In genomic region chr16:1350691-1351090, GRCh38 we compare ENCODE assay signal across 9 cellular contexts. TPM values are rescaled to one million over a fixed set of nuclear protein-coding genes. Genes with fewer than 3 reads are reported as not detected.
A peak's percentile ranks its signal among the peaks of the same experiment; 100 is the strongest.
DNase-seq lines count a peak whose midpoint lies in the region; ATAC-seq, FAIRE-seq and TF ChIP-seq lines count a peak whose summit lies in the region.
"Had no signal": no experiment of that assay in that cellular context is flagged by ENCODE, and none has a peak within 500 bp of the region (broad histone marks: within the 10 kb centered on the region; RNA-seq: fewer than 3 reads in every experiment).

No MANE protein-coding gene starts in this region.

- H3K36me3 ChIP-seq in kidney (ENCODE audit: control insufficient read depth in 1 of 2, insufficient read depth in 2 of 2, low read length in 2 of 2) = peaks cover 2 to 8% of the 10 kb centered on the region in 2 donors
- H3K36me3 ChIP-seq in subcutaneous abdominal adipose tissue (ENCODE audit: control insufficient read depth in 5 of 5, insufficient read depth in 5 of 5, low read length in 5 of 5) = peaks cover 0 to 33% (median 29%) of the 10 kb centered on the region in 5 donors

- H3K9ac ChIP-seq in kidney (ENCODE audit: low read length in 2 of 2) (peak overlapping the region in 1 of 2 donors; percentile 31), subcutaneous abdominal adipose tissue (ENCODE audit: low read length in 5 of 5) (peak overlapping the region; percentile 2 to 93 (median 83))

- in situ Hi-C loops in GM13976 (cut with MboI; ENCODE audit: low sequenced_read_pairs, unreplicated experiment) = no loop called here

- H3K27ac ChIP-seq in kidney (ENCODE audit: low read depth in 2 of 2, low read length in 2 of 2) (no peak overlapping the region), subcutaneous abdominal adipose tissue (ENCODE audit: low read depth, low read length) (peak overlapping the region; percentile 67)

- CTCF ChIA-PET in activated CD4-positive, alpha-beta T cell treated with anti-CD3 and anti-CD28 coated beads for 36 hours (lab: Charles Lee) = interaction anchor here (0.5 to 0.7 kb wide), 3 partner anchors 31 to 355 kb away, joined by 3 read pairs; partner anchors contain the start of gene MAPK8IP3

- H3K4me1 Mint-ChIP-seq in activated CD4-positive, alpha-beta T cell treated with anti-CD3 and anti-CD28 coated beads for 36 hours = peaks cover 37% of the 10 kb centered on the region

- no peaks in the 10 kb centered on the region for H3K27me3 Mint-ChIP-seq in activated CD4-positive, alpha-beta T cell treated with anti-CD3 and anti-CD28 coated beads for 36 hours

- H3K27ac Mint-ChIP-seq in activated CD4-positive, alpha-beta T cell treated with anti-CD3 and anti-CD28 coated beads for 36 hours = peak overlapping the region; percentile 77
- H3K27ac Mint-ChIP-seq in activated naive CD4-positive, alpha-beta T cell treated with anti-CD3 and anti-CD28 coated beads, Interleukin-2, amount 50 U/mL, for 72 hours = peak overlapping the region; percentile 85 to 93

- H3K27me3 ChIP-seq in subcutaneous abdominal adipose tissue (ENCODE audit: control insufficient read depth in 5 of 5, insufficient read depth in 4 of 5, low read length in 5 of 5) = peaks cover 0 to 3% (median 0%) of the 10 kb centered on the region in 5 donors

- no peak for DNase-seq in activated CD4-positive, alpha-beta T cell treated with anti-CD3 and anti-CD28 coated beads for 36 hours
- no peak for DNase-seq in activated CD4-positive, alpha-beta T cell treated with anti-CD3 and anti-CD28 coated beads, Interleukin-2, amount 50 U/mL, for 4 hours
- no peak for DNase-seq in activated naive CD4-positive, alpha-beta T cell treated with anti-CD3 and anti-CD28 coated beads, Interleukin-2, amount 50 U/mL, for 72 hours (ENCODE audit: low spot score in 2 of 2)
- DNase-seq in kidney (no peak), GM13976 (ENCODE audit: low spot score) (no peak), amygdala (lab: John Stamatoyannopoulos, UW) (no peak)
- no peak for DNase-seq in activated CD8-positive, alpha-beta memory T cell treated with anti-CD3 and anti-CD28 coated beads, Interleukin-2, amount 50 U/mL, for 48 hours
- DNase-seq: SHP77 had no signal

- H3K9me3 ChIP-seq in kidney (ENCODE audit: control insufficient read depth in 1 of 2, low read length in 2 of 2) (no peaks in the 10 kb centered on the region), subcutaneous abdominal adipose tissue (ENCODE audit: control insufficient read depth in 5 of 5, low read length in 5 of 5) (no peaks in the 10 kb centered on the region)

- TF ChIP-seq CTCF in kidney (IDR thresholded peaks at IDR 0.05; ENCODE audit: borderline replicate concordance, extremely low read depth, insufficient read depth) (no peak), GM13976 (IDR thresholded peaks at IDR 0.05; ENCODE audit: borderline replicate concordance, control extremely low read depth, extremely low read depth, insufficient read depth, missing control alignments) (no peak)

- POLR2A ChIA-PET in activated CD4-positive, alpha-beta T cell treated with anti-CD3 and anti-CD28 coated beads for 36 hours (lab: Charles Lee) = no interaction called here

- FAIRE-seq in kidney (lab: Jason Lieb, UNC) = no peak

- H3K4me1 ChIP-seq in kidney (ENCODE audit: control insufficient read depth in 1 of 2, insufficient read depth in 1 of 2, low read depth in 1 of 2, low read length in 2 of 2) = peaks cover 0 to 19% of the 10 kb centered on the region in 2 donors
- H3K4me1 ChIP-seq in subcutaneous abdominal adipose tissue (ENCODE audit: control insufficient read depth in 5 of 5, insufficient read depth in 5 of 5, low read length in 5 of 5) = peaks cover 10 to 43% (median 39%) of the 10 kb centered on the region in 5 donors

- H3K9me3 Mint-ChIP-seq in activated CD4-positive, alpha-beta T cell treated with anti-CD3 and anti-CD28 coated beads for 36 hours (ENCODE audit: low read depth) = no peaks in the 10 kb centered on the region
- no peaks in the 10 kb centered on the region for H3K9me3 Mint-ChIP-seq in activated naive CD4-positive, alpha-beta T cell treated with anti-CD3 and anti-CD28 coated beads, Interleukin-2, amount 50 U/mL, for 72 hours

- no peak for ATAC-seq in activated CD4-positive, alpha-beta T cell treated with anti-CD3 and anti-CD28 coated beads for 36 hours
- ATAC-seq in activated naive CD4-positive, alpha-beta T cell treated with anti-CD3 and anti-CD28 coated beads, Interleukin-2, amount 50 U/mL, for 72 hours = no peak

- H3K4me3 Mint-ChIP-seq in activated CD4-positive, alpha-beta T cell treated with anti-CD3 and anti-CD28 coated beads for 36 hours = peak overlapping the region; percentile 85

- peaks cover 3% of the 10 kb centered on the region for H3K36me3 Mint-ChIP-seq in activated CD4-positive, alpha-beta T cell treated with anti-CD3 and anti-CD28 coated beads for 36 hours (ENCODE audit: low read depth)
- no peaks in the 10 kb centered on the region for H3K36me3 Mint-ChIP-seq in activated naive CD4-positive, alpha-beta T cell treated with anti-CD3 and anti-CD28 coated beads, Interleukin-2, amount 50 U/mL, for 72 hours

- intact Hi-C loops in activated CD4-positive, alpha-beta T cell treated with anti-CD3 and anti-CD28 coated beads for 36 hours (cut with DNase I, micrococcal nuclease) = loop anchor here (1.0 to 5.0 kb wide), 9 partner anchors 7 to 422 kb away; partner anchors contain the start of genes CLCN7 (in 1 of the 2), EME2 (in 1 of the 2), MRPS34 (in 1 of the 2) and NME3 (in 1 of the 2)
- intact Hi-C loops in kidney (cut with DNase I) = no loop called here

- H3K4me3 ChIP-seq in kidney (ENCODE audit: low read length in 2 of 2) (peak overlapping the region; percentile 81), subcutaneous abdominal adipose tissue (ENCODE audit: low read depth in 1 of 5, low read length in 5 of 5) (peak overlapping the region; percentile 79 to 94 (median 82))

RNA-seq across cellular contexts. Expression of gene TSR3, which starts 1.0 kb away (rescaled TPM):
- total RNA-seq in activated CD4-positive, alpha-beta T cell treated with anti-CD3 and anti-CD28 coated beads for 36 hours = 10 to 100 TPM; 37.6 to 58.7 TPM
- 10 to 100 TPM; 34.4 to 50.8 TPM for total RNA-seq in activated naive CD4-positive, alpha-beta T cell treated with anti-CD3 and anti-CD28 coated beads, Interleukin-2, amount 50 U/mL, for 72 hours
- 44.8 TPM for total RNA-seq in kidney
- polyA plus RNA-seq in kidney (ENCODE audit: insufficient read depth, low read depth, low replicate concordance) = 95.4 TPM

RNA-seq across cellular contexts. Expression of gene GNPTG, which starts 1.0 kb away (rescaled TPM):
- total RNA-seq in activated CD4-positive, alpha-beta T cell treated with anti-CD3 and anti-CD28 coated beads for 36 hours = 10 to 100 TPM; 16.3 to 17.4 TPM
- total RNA-seq in activated naive CD4-positive, alpha-beta T cell treated with anti-CD3 and anti-CD28 coated beads, Interleukin-2, amount 50 U/mL, for 72 hours = 10 to 100 TPM; 21.7 to 25.4 TPM
- total RNA-seq in kidney = 88.7 TPM
- polyA plus RNA-seq in kidney (ENCODE audit: insufficient read depth, low read depth, low replicate concordance) = 138 TPM

RNA-seq across cellular contexts. Expression of gene BAIAP3, which starts 17.2 kb away (rescaled TPM):
- 1 to 10 TPM in 1 of 2 experiments, under 1 TPM in 1; 0.57 to 1.0 TPM for total RNA-seq in activated CD4-positive, alpha-beta T cell treated with anti-CD3 and anti-CD28 coated beads for 36 hours
- 1 to 10 TPM in 1 of 2 donors, under 1 TPM in 1; 0.34 to 1.9 TPM for total RNA-seq in activated naive CD4-positive, alpha-beta T cell treated with anti-CD3 and anti-CD28 coated beads, Interleukin-2, amount 50 U/mL, for 72 hours
- 8.0 TPM for total RNA-seq in kidney
- 8.2 TPM for polyA plus RNA-seq in kidney (ENCODE audit: insufficient read depth, low read depth, low replicate concordance)

RNA-seq across cellular contexts. Expression of gene UBE2I, which starts 41.3 kb away (rescaled TPM):
- 100 to 1,000 TPM; 251 to 358 TPM for total RNA-seq in activated CD4-positive, alpha-beta T cell treated with anti-CD3 and anti-CD28 coated beads for 36 hours
- total RNA-seq in activated naive CD4-positive, alpha-beta T cell treated with anti-CD3 and anti-CD28 coated beads, Interleukin-2, amount 50 U/mL, for 72 hours = 100 to 1,000 TPM; 205 to 246 TPM
- 97.1 TPM for total RNA-seq in kidney
- polyA plus RNA-seq in kidney (ENCODE audit: insufficient read depth, low read depth, low replicate concordance) = 62.2 TPM
